1 cellular context compared by ENCODE assay signal in the genomic region with DNA sequence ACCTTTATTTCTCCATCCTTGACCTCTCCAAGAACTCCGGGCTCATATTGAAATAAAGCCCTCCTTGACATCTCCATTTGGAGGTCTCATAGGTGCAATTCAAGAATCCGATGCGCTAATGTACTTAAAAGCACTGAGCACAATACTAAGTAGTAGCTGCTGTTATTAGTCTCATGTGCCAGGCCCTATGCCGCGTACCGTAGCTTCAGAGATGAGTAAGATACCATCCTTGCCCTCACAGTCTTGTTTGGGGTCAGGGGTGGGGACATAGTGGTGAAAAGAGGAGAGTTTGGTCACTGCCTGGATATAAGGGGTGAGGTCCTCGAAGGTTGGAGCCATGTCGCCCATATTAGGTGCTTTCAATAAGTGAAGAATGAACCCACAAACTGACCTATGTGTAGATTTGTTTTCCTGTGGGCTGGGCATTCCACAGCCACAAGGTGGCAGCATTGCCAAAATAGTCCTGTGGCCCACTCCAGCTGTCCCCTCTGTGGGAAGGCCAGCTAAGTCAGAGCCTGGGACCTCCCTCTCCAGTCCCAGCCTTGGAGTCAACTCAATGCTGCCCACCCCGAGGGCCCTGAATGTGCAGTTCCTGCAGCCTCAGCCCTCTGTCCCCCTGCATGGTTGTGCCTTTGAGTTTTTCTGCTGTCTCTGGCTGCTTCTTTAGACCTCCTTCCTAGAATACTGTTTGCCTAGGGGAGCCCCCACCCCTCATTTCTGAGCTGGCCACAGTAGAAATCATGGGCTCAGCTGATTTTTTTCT.
A peak's percentile ranks its signal among the peaks of the same experiment; 100 is the strongest.
TF ChIP-seq lines count a peak whose summit lies in the region.

No MANE protein-coding gene starts in this region.

TF ChIP-seq in IMR-90, 13 proteins besides CTCF, POLR2A, EP300 and RAD21:
- TF ChIP-seq MXI1 (IDR thresholded peaks at IDR 0.05; ENCODE audit: borderline replicate concordance, low read depth, low read length): 0 out of 2 replicates have a peak, but pooled peaks have one; percentile 10
- TF ChIP-seq, protein P1, sequence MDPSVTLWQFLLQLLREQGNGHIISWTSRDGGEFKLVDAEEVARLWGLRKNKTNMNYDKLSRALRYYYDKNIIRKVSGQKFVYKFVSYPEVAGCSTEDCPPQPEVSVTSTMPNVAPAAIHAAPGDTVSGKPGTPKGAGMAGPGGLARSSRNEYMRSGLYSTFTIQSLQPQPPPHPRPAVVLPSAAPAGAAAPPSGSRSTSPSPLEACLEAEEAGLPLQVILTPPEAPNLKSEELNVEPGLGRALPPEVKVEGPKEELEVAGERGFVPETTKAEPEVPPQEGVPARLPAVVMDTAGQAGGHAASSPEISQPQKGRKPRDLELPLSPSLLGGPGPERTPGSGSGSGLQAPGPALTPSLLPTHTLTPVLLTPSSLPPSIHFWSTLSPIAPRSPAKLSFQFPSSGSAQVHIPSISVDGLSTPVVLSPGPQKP (IDR thresholded peaks at IDR 0.05; ENCODE audit: borderline replicate concordance, low read depth, low read length): no peak
- peak; percentile 92 for TF ChIP-seq SMC3 (IDR thresholded peaks at IDR 0.05; ENCODE audit: low read depth, low read length)
